Comparison of ENCODE assay signal across 19 cellular contexts in the genomic region with DNA sequence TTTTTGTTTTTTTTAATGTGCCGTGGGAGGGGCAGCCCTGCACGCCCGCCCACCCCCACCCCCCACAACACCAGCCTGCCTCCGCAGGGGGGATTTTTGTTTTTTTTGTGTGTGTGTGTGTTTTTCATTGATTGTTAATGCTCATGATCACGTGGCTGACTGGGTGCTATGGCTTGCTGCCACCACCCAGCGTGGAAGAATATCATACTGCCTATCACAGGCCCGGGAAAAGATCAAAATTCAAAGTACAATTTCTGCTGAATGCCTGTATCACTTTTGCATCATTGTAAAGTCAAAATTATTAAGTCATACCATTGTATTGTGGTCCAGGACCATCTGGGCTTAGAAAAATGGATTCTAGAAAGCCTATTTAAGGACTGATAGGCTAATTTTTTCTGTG. TPM values are rescaled to one million over a fixed set of nuclear protein-coding genes. Genes with fewer than 3 reads are reported as not detected.
DNase-seq lines count a peak whose midpoint lies in the region; ATAC-seq and TF ChIP-seq lines count a peak whose summit lies in the region.
"Had no signal": no experiment of that assay in that cellular context is flagged by ENCODE, and none has a peak within 500 bp of the region (broad histone marks: within the 10 kb centered on the region; RNA-seq: fewer than 3 reads in every experiment).

No MANE protein-coding gene starts in this region.

- no peaks in the 10 kb centered on the region for H3K9me2 ChIP-seq in GM23338 (ENCODE audit: insufficient read depth)

- H3K36me3 ChIP-seq in GM23338 (ENCODE audit: insufficient read depth): peaks cover 44% of the 10 kb centered on the region
- H3K36me3 ChIP-seq in esophagus squamous epithelium: peaks cover 4 to 79% (median 7%) of the 10 kb centered on the region in 3 donors

- TF ChIP-seq CTCF in GM23338 (conservative IDR thresholded peaks at IDR 0.05; ENCODE audit: low read depth in 2 of 2): no peak
- no peak for TF ChIP-seq CTCF in esophagus squamous epithelium (IDR thresholded peaks at IDR 0.05)

- WGBS in esophagus squamous epithelium, 2 donors: 68% methylated on average over 7 of the region's 7 CpGs

- peak overlapping the region; percentile 28; the same call in 1 of the 2 replicates for H3K27ac ChIP-seq in GM23338 (ENCODE audit: low read depth)
- H3K27ac ChIP-seq in esophagus squamous epithelium: peak overlapping the region in 1 of 4 donors; percentile 7
- H3K27ac ChIP-seq: 22Rv1 had no signal

- peaks cover 19% of the 10 kb centered on the region for H3F3A ChIP-seq in GM23338 (replicated peaks; ENCODE audit: low read depth)

- H3K4me3 ChIP-seq in GM23338: no peak overlapping the region
- H3K4me3 ChIP-seq in esophagus squamous epithelium: no peak overlapping the region

- peak overlapping the region; percentile 27 for H3K4me3 Mint-ChIP-seq in T-helper 2 cell treated with Interferon-gamma antibody and Interleukin-4, amounts not matched to agents 5 μg/mL and 100 μg/mL, for 36 hours
- H3K4me3 Mint-ChIP-seq in GM23338: no peak overlapping the region; the same call in 2 of the 3 replicates
- H3K4me3 Mint-ChIP-seq in activated naive CD8-positive, alpha-beta T cell treated with anti-CD3 and anti-CD28 coated beads for 36 hours: peak overlapping the region; percentile 69
- H3K4me3 Mint-ChIP-seq in naive thymus-derived CD8-positive, alpha-beta T cell: peak overlapping the region; percentile 73 to 99 (median 96)
- H3K4me3 Mint-ChIP-seq: brain had no signal

- H3K27me3 Mint-ChIP-seq in T-helper 2 cell treated with Interferon-gamma antibody and Interleukin-4, amounts not matched to agents 5 μg/mL and 100 μg/mL, for 36 hours (ENCODE audit: low read depth): no peaks in the 10 kb centered on the region
- peaks cover 10% of the 10 kb centered on the region for H3K27me3 Mint-ChIP-seq in GM23338 (ENCODE audit: insufficient read depth, low read depth, poor library complexity)
- H3K27me3 Mint-ChIP-seq in activated naive CD8-positive, alpha-beta T cell treated with anti-CD3 and anti-CD28 coated beads for 36 hours: no peaks in the 10 kb centered on the region
- H3K27me3 Mint-ChIP-seq in naive thymus-derived CD8-positive, alpha-beta T cell: no peaks in the 10 kb centered on the region
- H3K27me3 Mint-ChIP-seq: brain had no signal

- H3K4me2 ChIP-seq in GM23338: 0 out of 2 replicates have a peak overlapping the region, but pooled peaks have one; percentile 19

- ATAC-seq in GM23338: no peak
- peak; percentile 22 to 36 for ATAC-seq in naive thymus-derived CD8-positive, alpha-beta T cell
- ATAC-seq: left lung had no signal

- no peak for TF ChIP-seq POLR2A in esophagus squamous epithelium (IDR thresholded peaks at IDR 0.05)

- POLR2A ChIA-PET in naive thymus-derived CD8-positive, alpha-beta T cell (lab: Charles Lee): interaction anchor here (0.6 to 4.6 kb wide), 4 partner anchors 12 to 308 kb away, joined by 3 to 33 read pairs (median 5); partner anchors contain the start of gene ETFBKMT

- H2AFZ ChIP-seq in GM23338: no peak overlapping the region

- peaks cover 97% of the 10 kb centered on the region for H3K36me3 Mint-ChIP-seq in T-helper 2 cell treated with Interferon-gamma antibody and Interleukin-4, amounts not matched to agents 5 μg/mL and 100 μg/mL, for 36 hours (ENCODE audit: low read depth)
- peaks cover 92% of the 10 kb centered on the region for H3K36me3 Mint-ChIP-seq in GM23338 (ENCODE audit: low read depth)
- H3K36me3 Mint-ChIP-seq in activated naive CD8-positive, alpha-beta T cell treated with anti-CD3 and anti-CD28 coated beads for 36 hours: peaks cover 88% of the 10 kb centered on the region
- H3K36me3 Mint-ChIP-seq in naive thymus-derived CD8-positive, alpha-beta T cell: peaks cover 43 to 95% (median 73%) of the 10 kb centered on the region in 3 donors

- H3K9me3 Mint-ChIP-seq in T-helper 2 cell treated with Interferon-gamma antibody and Interleukin-4, amounts not matched to agents 5 μg/mL and 100 μg/mL, for 36 hours: peaks cover 50% of the 10 kb centered on the region
- peaks cover 24% of the 10 kb centered on the region for H3K9me3 Mint-ChIP-seq in GM23338
- peaks cover 25% of the 10 kb centered on the region for H3K9me3 Mint-ChIP-seq in activated naive CD8-positive, alpha-beta T cell treated with anti-CD3 and anti-CD28 coated beads for 36 hours
- peaks cover 0 to 18% (median 8%) of the 10 kb centered on the region in 9 donors for H3K9me3 Mint-ChIP-seq in naive thymus-derived CD8-positive, alpha-beta T cell

- H3K4me1 ChIP-seq in GM23338 (ENCODE audit: insufficient read depth) (peaks cover 49% of the 10 kb centered on the region), esophagus squamous epithelium (peaks cover 0 to 42% (median 0%) of the 10 kb centered on the region in 3 donors)

- peaks cover 53% of the 10 kb centered on the region for H4K20me1 ChIP-seq in GM23338 (replicated peaks; ENCODE audit: insufficient read depth)

- H3K9me3 ChIP-seq in esophagus squamous epithelium: peaks cover 0 to 8% (median 0%) of the 10 kb centered on the region in 3 donors

- H3K27ac Mint-ChIP-seq in T-helper 2 cell treated with Interferon-gamma antibody and Interleukin-4, amounts not matched to agents 5 μg/mL and 100 μg/mL, for 36 hours: no peak overlapping the region
- no peak overlapping the region for H3K27ac Mint-ChIP-seq in GM23338
- peak overlapping the region; percentile 96 for H3K27ac Mint-ChIP-seq in activated naive CD8-positive, alpha-beta T cell treated with anti-CD3 and anti-CD28 coated beads for 36 hours
- peak overlapping the region; percentile 46 to 98 (median 92) for H3K27ac Mint-ChIP-seq in naive thymus-derived CD8-positive, alpha-beta T cell

- H3K27me3 ChIP-seq in GM23338 (ENCODE audit: insufficient read depth) (no peaks in the 10 kb centered on the region), esophagus squamous epithelium (no peaks in the 10 kb centered on the region)
- H3K27me3 ChIP-seq: left lung had no signal

- H3K4me1 Mint-ChIP-seq in T-helper 2 cell treated with Interferon-gamma antibody and Interleukin-4, amounts not matched to agents 5 μg/mL and 100 μg/mL, for 36 hours (ENCODE audit: low read depth): peaks cover 43% of the 10 kb centered on the region
- H3K4me1 Mint-ChIP-seq in GM23338: peaks cover 28% of the 10 kb centered on the region
- peaks cover 68% of the 10 kb centered on the region for H3K4me1 Mint-ChIP-seq in activated naive CD8-positive, alpha-beta T cell treated with anti-CD3 and anti-CD28 coated beads for 36 hours
- H3K4me1 Mint-ChIP-seq in naive thymus-derived CD8-positive, alpha-beta T cell: peaks cover 42 to 95% (median 81%) of the 10 kb centered on the region in 4 donors

- intact Hi-C loops in esophagus squamous epithelium (cut with DNase I): no loop called here

- DNase-seq in T-helper 2 cell treated with Interferon-gamma antibody and Interleukin-4, amounts not matched to agents 5 μg/mL and 100 μg/mL, for 36 hours (ENCODE audit: low spot score): no peak
- DNase-seq in T-helper 2 cell (no peak), GM23338 (ENCODE audit: low spot score) (no peak), esophagus squamous epithelium (lab: John Stamatoyannopoulos, UW) (no peak), NCI-H526 treated with DMSO at 0.1 percent for 48 hours (lab: John Stamatoyannopoulos, UW) (no peak), GDM1 (lab: John Stamatoyannopoulos, UW) (no peak)
- DNase-seq in activated naive CD8-positive, alpha-beta T cell treated with anti-CD3 and anti-CD28 coated beads for 36 hours: no peak
- peak in 5 of 10 donors; percentile 15 to 39 (median 29) for DNase-seq in naive thymus-derived CD8-positive, alpha-beta T cell
- DNase-seq: activated CD4-positive, alpha-beta T cell treated with anti-CD3 and anti-CD28 coated beads, Interleukin-2, amount 50 U/mL, for 4 hours; activated gamma-delta T cell treated with Interleukin-2 at 50 U/mL for 16 hours; cortex of kidney; KG1; left lung; NCI-H1048; NCI-H2029 treated with DMSO at 0.1 percent for 48 hours; NCI-H524; stimulated activated CD4-positive, alpha-beta T cell treated with anti-CD3 and anti-CD28 coated beads, Interleukin-4, amount 100 ng/mL, for 4 hours had no signal

- peaks cover 100% of the 10 kb centered on the region for H3K79me2 ChIP-seq in GM23338 (replicated peaks; ENCODE audit: insufficient read depth)

RNA-seq across cellular contexts. Expression of gene RESF1, which starts 8.4 kb away (rescaled TPM):
- total RNA-seq in GM23338 (2014; rRNA removed; shearing (Covaris generic)): 236 and 313 TPM in 2 replicates
- polyA plus RNA-seq in GM23338 (2016; fragmentation: Nextera tagmentation; extraction: Ambion mirVana): 126 and 134 TPM in 2 replicates
- 10 to 100 TPM; 76.5 to 79.1 TPM for total RNA-seq in activated naive CD8-positive, alpha-beta T cell treated with anti-CD3 and anti-CD28 coated beads for 36 hours
- 100 to 1,000 TPM; 541 to 583 TPM for total RNA-seq in naive thymus-derived CD8-positive, alpha-beta T cell
- 100 to 1,000 TPM; 129 to 237 (median 154) TPM for polyA plus RNA-seq in naive thymus-derived CD8-positive, alpha-beta T cell
- total RNA-seq in esophagus squamous epithelium: 10 to 100 TPM; 25.5 to 54.2 (median 38.7) TPM

Comparison
In these comparisons a context has a peak if more than half of its experiments do, and no peak if none do; other contexts are left out.
1. H3K27ac Mint-ChIP-seq: peak in activated naive CD8-positive, alpha-beta T cell treated with anti-CD3 and anti-CD28 coated beads for 36 hours (single experiment) and naive thymus-derived CD8-positive, alpha-beta T cell (10 of 10); none in T-helper 2 cell treated with Interferon-gamma antibody and Interleukin-4, amounts not matched to agents 5 μg/mL and 100 μg/mL, for 36 hours (single experiment) and GM23338 (single experiment).